Comparison of ENCODE assay signal across 9 cellular contexts in the genomic region with DNA sequence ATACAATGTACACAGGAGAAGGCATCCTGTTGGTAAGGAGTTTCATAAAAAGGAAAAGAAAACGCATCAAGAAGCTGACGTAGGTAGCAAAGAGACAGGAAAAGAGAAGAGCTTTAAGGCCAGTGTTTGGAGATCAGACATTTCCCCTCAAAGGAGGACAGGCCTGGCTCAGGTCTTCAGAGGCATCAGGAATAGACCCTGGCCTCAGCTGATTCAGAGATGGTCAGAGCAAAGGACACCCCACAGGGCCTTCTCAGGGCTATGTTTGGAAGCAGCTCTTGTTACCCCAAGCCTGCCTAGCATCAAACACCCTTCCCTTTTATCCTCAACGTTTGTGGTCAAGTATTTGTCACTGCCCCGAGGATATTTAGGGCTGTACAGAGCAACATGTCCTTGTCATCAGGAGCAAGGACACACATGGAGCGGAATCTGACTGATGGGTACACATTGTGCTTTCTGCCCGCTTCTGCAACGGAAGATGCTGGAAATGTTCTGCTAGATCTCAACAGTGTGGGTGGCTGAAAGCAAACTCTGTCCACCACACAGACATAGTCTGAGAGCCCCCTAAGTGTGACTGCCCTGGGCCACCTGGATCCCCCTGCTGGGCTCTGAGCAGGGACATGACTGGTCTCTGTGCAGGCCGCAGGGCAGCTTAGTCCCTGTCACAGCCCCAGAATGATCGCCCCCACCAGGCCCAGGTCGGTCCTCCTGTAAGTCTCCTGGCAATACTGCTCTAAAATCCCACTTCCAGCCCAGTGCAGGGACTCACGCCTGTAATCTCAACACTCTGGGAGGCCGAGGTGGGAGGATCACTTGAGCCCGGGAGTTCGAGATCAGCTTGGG. TPM values are rescaled to one million over a fixed set of nuclear protein-coding genes. Genes with fewer than 3 reads are reported as not detected.
DNase-seq lines count a peak whose midpoint lies in the region; ATAC-seq and TF ChIP-seq lines count a peak whose summit lies in the region.
"Had no signal": no experiment of that assay in that cellular context is flagged by ENCODE, and none has a peak within 500 bp of the region (broad histone marks: within the 10 kb centered on the region; RNA-seq: fewer than 3 reads in every experiment).

No MANE protein-coding gene starts in this region.

- no peaks in the 10 kb centered on the region for H3K9me3 Mint-ChIP-seq in activated T-cell treated with anti-CD3 and anti-CD28 coated beads, Interleukin-2, amount 50 U/mL, for 4 hours
- no peaks in the 10 kb centered on the region for H3K9me3 Mint-ChIP-seq in activated CD8-positive, alpha-beta memory T cell treated with anti-CD3 and anti-CD28 coated beads, Interleukin-2, amount 10 ng/mL, durations not matched to agents 7 days and 5 days (ENCODE audit: low read depth)
- H3K9me3 Mint-ChIP-seq in type B pancreatic cell: no peaks in the 10 kb centered on the region

- no peak for ATAC-seq in activated T-cell treated with anti-CD3 and anti-CD28 coated beads, Interleukin-2, amount 50 U/mL, for 4 hours
- ATAC-seq in activated CD8-positive, alpha-beta memory T cell treated with anti-CD3 and anti-CD28 coated beads, Interleukin-2, amount 10 ng/mL, durations not matched to agents 7 days and 5 days: no peak
- ATAC-seq in HG03571 (IDR thresholded peaks at IDR 0.05; ENCODE audit: unreplicated experiment): no peak

- peaks cover 5% of the 10 kb centered on the region for H3K27me3 Mint-ChIP-seq in activated T-cell treated with anti-CD3 and anti-CD28 coated beads, Interleukin-2, amount 50 U/mL, for 4 hours (ENCODE audit: low read depth)
- H3K27me3 Mint-ChIP-seq in activated CD8-positive, alpha-beta memory T cell treated with anti-CD3 and anti-CD28 coated beads, Interleukin-2, amount 10 ng/mL, durations not matched to agents 7 days and 5 days: no peaks in the 10 kb centered on the region
- peaks cover 4% of the 10 kb centered on the region for H3K27me3 Mint-ChIP-seq in type B pancreatic cell

- H3K27me3 ChIP-seq in kidney epithelial cell (ENCODE audit: control insufficient read depth, insufficient read depth, low read length): no peaks in the 10 kb centered on the region

- CTCF ChIA-PET in activated CD8-positive, alpha-beta memory T cell treated with anti-CD3 and anti-CD28 coated beads, Interleukin-2, amount 10 ng/mL, durations not matched to agents 7 days and 5 days (lab: Charles Lee): interaction anchor here (0.6 to 6.2 kb wide), 9 partner anchors 14 to 128 kb away, joined by 3 to 60 read pairs (median 4); a partner anchor contains a TSS

- H3K4me3 ChIP-seq in kidney epithelial cell (ENCODE audit: low read depth, low read length): peak overlapping the region; percentile 86

- peak overlapping the region; percentile 31 for H3K27ac Mint-ChIP-seq in activated CD8-positive, alpha-beta memory T cell treated with anti-CD3 and anti-CD28 coated beads, Interleukin-2, amount 10 ng/mL, durations not matched to agents 7 days and 5 days
- no peak overlapping the region for H3K27ac Mint-ChIP-seq in type B pancreatic cell

- H3K4me1 Mint-ChIP-seq in activated T-cell treated with anti-CD3 and anti-CD28 coated beads, Interleukin-2, amount 50 U/mL, for 4 hours (ENCODE audit: low read depth): no peaks in the 10 kb centered on the region
- H3K4me1 Mint-ChIP-seq in activated CD8-positive, alpha-beta memory T cell treated with anti-CD3 and anti-CD28 coated beads, Interleukin-2, amount 10 ng/mL, durations not matched to agents 7 days and 5 days: peaks cover 22% of the 10 kb centered on the region
- peaks cover 10% of the 10 kb centered on the region for H3K4me1 Mint-ChIP-seq in type B pancreatic cell (ENCODE audit: unreplicated experiment)

- peaks cover 3% of the 10 kb centered on the region for H3K36me3 Mint-ChIP-seq in activated T-cell treated with anti-CD3 and anti-CD28 coated beads, Interleukin-2, amount 50 U/mL, for 4 hours (ENCODE audit: insufficient read depth)
- H3K36me3 Mint-ChIP-seq in activated CD8-positive, alpha-beta memory T cell treated with anti-CD3 and anti-CD28 coated beads, Interleukin-2, amount 10 ng/mL, durations not matched to agents 7 days and 5 days: peaks cover 10% of the 10 kb centered on the region
- peaks cover 6% of the 10 kb centered on the region for H3K36me3 Mint-ChIP-seq in type B pancreatic cell

- peak overlapping the region; percentile 70 for H3K4me3 Mint-ChIP-seq in activated T-cell treated with anti-CD3 and anti-CD28 coated beads, Interleukin-2, amount 50 U/mL, for 4 hours
- peak overlapping the region; percentile 31 for H3K4me3 Mint-ChIP-seq in activated CD8-positive, alpha-beta memory T cell treated with anti-CD3 and anti-CD28 coated beads, Interleukin-2, amount 10 ng/mL, durations not matched to agents 7 days and 5 days
- peak overlapping the region; percentile 74 for H3K4me3 Mint-ChIP-seq in type B pancreatic cell

- no peak for DNase-seq in activated T-cell treated with anti-CD3 and anti-CD28 coated beads, Interleukin-2, amount 50 U/mL, for 4 hours
- DNase-seq in activated T-cell treated with anti-CD3 and anti-CD28 coated beads, Interleukin-2, amount 50 U/mL, for 1 hour: no peak
- no peak for DNase-seq in activated CD8-positive, alpha-beta memory T cell treated with anti-CD3 and anti-CD28 coated beads, Interleukin-2, amount 10 ng/mL, durations not matched to agents 7 days and 5 days
- DNase-seq in kidney epithelial cell (ENCODE audit: low read depth) (no peak), type B pancreatic cell (ENCODE audit: extremely low spot score, unreplicated experiment) (no peak), NCI-H524 treated with DMSO at 0.1 percent for 48 hours (lab: John Stamatoyannopoulos, UW) (no peak), middle frontal gyrus (ENCODE audit: extremely low spot score, low spot score) (no peak)
- DNase-seq: cortex of kidney had no signal

- TF ChIP-seq CTCF in kidney epithelial cell (IDR thresholded peaks at IDR 0.05; ENCODE audit: insufficient read depth, low read length, poor library complexity, severe bottlenecking): no peak
- TF ChIP-seq CTCF in type B pancreatic cell (conservative IDR thresholded peaks at IDR 0.05): no peak

- H3K36me3 ChIP-seq in kidney epithelial cell (ENCODE audit: control insufficient read depth, insufficient read depth, low read length): no peaks in the 10 kb centered on the region

RNA-seq across cellular contexts. Expression of a gene that starts 1.0 kb away (rescaled TPM):
- total RNA-seq in activated T-cell treated with anti-CD3 and anti-CD28 coated beads, Interleukin-2, amount 50 U/mL, for 4 hours: 10 to 100 TPM; 23.6 to 33.5 (median 27.5) TPM
- total RNA-seq in activated CD8-positive, alpha-beta memory T cell treated with anti-CD3 and anti-CD28 coated beads, Interleukin-2, amount 10 ng/mL, durations not matched to agents 7 days and 5 days: 10 to 100 TPM; 30.1 to 33.2 TPM
- total RNA-seq in kidney epithelial cell (53.5 and 66.6 TPM in 2 replicates), type B pancreatic cell (ENCODE audit: low replicate concordance) (62.0 and 67.9 TPM in 2 replicates)

RNA-seq across cellular contexts. Expression of a gene that starts 13.6 kb away (rescaled TPM):
- 10 to 100 TPM; 51.4 to 60.1 (median 59.1) TPM for total RNA-seq in activated T-cell treated with anti-CD3 and anti-CD28 coated beads, Interleukin-2, amount 50 U/mL, for 4 hours
- total RNA-seq in activated CD8-positive, alpha-beta memory T cell treated with anti-CD3 and anti-CD28 coated beads, Interleukin-2, amount 10 ng/mL, durations not matched to agents 7 days and 5 days: 10 to 100 TPM; 40.4 to 42.4 TPM
- 36.0 and 44.2 TPM in 2 replicates for total RNA-seq in kidney epithelial cell
- 35.8 and 44.1 TPM in 2 replicates for total RNA-seq in type B pancreatic cell (ENCODE audit: low replicate concordance)

RNA-seq across cellular contexts. Expression of a gene that starts 25.0 kb away (rescaled TPM):
- under 1 TPM in 1 of 3 donors, not detected in 2; 0.13 TPM for total RNA-seq in activated T-cell treated with anti-CD3 and anti-CD28 coated beads, Interleukin-2, amount 50 U/mL, for 4 hours
- total RNA-seq in activated CD8-positive, alpha-beta memory T cell treated with anti-CD3 and anti-CD28 coated beads, Interleukin-2, amount 10 ng/mL, durations not matched to agents 7 days and 5 days: under 1 TPM; 0.14 to 0.26 TPM
- 0.13 TPM in 1 of 2 replicates, not detected in the other for total RNA-seq in kidney epithelial cell
- total RNA-seq in type B pancreatic cell (ENCODE audit: low replicate concordance): 0.43 and 1.6 TPM in 2 replicates

RNA-seq across cellular contexts. Expression of a gene that starts 39.2 kb away (rescaled TPM):
- total RNA-seq in activated T-cell treated with anti-CD3 and anti-CD28 coated beads, Interleukin-2, amount 50 U/mL, for 4 hours: 1 to 10 TPM; 2.2 to 3.5 (median 3.0) TPM
- 1 to 10 TPM in 1 of 2 experiments, under 1 TPM in 1; 0.63 to 1.3 TPM for total RNA-seq in activated CD8-positive, alpha-beta memory T cell treated with anti-CD3 and anti-CD28 coated beads, Interleukin-2, amount 10 ng/mL, durations not matched to agents 7 days and 5 days
- total RNA-seq in kidney epithelial cell: 25.7 and 36.3 TPM in 2 replicates
- total RNA-seq in type B pancreatic cell (ENCODE audit: low replicate concordance): 5.0 and 9.2 TPM in 2 replicates
